In the genomic region with DNA sequence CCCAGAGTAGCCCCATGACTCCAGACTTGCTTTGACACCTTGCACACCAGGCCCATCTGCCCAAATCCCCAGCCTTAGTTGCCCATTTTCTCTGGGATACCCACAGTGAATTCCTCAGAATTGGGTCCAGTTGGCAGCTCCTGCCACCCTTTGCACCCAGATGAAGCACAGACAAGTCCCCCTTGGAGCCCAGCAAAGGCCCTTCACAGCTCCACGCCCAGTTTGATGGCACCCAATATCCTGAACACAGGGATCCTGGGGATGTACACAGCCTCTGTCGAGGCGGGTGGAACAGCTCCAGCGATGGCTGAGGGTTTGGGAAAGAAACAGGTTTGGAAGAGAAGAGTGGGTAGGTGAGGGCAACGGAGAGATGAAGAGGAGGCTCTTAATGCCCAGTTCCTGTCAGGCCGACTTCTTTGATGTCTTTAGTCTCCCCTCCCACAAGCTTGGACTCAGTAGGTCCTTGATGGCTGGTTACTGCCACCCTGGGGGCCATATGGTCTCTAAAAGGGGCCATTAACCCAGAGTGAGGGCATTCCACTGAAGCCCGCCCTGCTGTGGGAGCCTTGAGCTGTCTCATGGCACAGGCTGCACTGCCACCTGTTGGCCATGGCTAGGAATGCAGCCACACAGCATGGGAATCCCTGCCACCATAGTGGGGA, we compare ENCODE assay signal across 7 cellular contexts. TPM values are rescaled to one million over a fixed set of nuclear protein-coding genes. Genes with fewer than 3 reads are reported as not detected.
A peak's percentile ranks its signal among the peaks of the same experiment; 100 is the strongest.
DNase-seq lines count a peak whose midpoint lies in the region; ATAC-seq and TF ChIP-seq lines count a peak whose summit lies in the region.

No MANE protein-coding gene starts in this region.

- peak overlapping the region; percentile 37 for H3K4me3 Mint-ChIP-seq in endothelial cell (ENCODE audit: unreplicated experiment)

- peak; percentile 54 for ATAC-seq in HG03457 (IDR thresholded peaks at IDR 0.05; ENCODE audit: unreplicated experiment)

- H3K27me3 Mint-ChIP-seq in endothelial cell (ENCODE audit: unreplicated experiment), result peaks cover 4% of the 10 kb centered on the region

- TF ChIP-seq CTCF in GM12875 (IDR thresholded peaks at IDR 0.05; ENCODE audit: borderline replicate concordance, insufficient read depth, low read depth, low read length) (peak; percentile 99), endothelial cell (IDR thresholded peaks at IDR 0.05; ENCODE audit: unreplicated experiment) (peak; percentile 86)

- peak; percentile 26 for DNase-seq in NOMO-1 treated with DMSO at 0.1 percent for 48 hours (lab: John Stamatoyannopoulos, UW; ENCODE audit: unreplicated experiment)
- peak; percentile 49 for DNase-seq in activated CD8-positive, alpha-beta memory T cell treated with anti-CD3 and anti-CD28 coated beads, Interleukin-2, amount 50 U/mL, for 24 hours (ENCODE audit: extremely low read depth)
- DNase-seq in endothelial cell (ENCODE audit: low spot score), result peak; percentile 87
- peak; percentile 79 for DNase-seq in mucosa of gallbladder (ENCODE audit: low spot score)
- peak; percentile 45 to 52 for DNase-seq in stimulated activated CD8-positive, alpha-beta memory T cell treated with anti-CD3 and anti-CD28 coated beads, Interleukin-7, amount 100 ng/mL, for 48 hours (ENCODE audit: extremely low read depth in 1 of 2, low read depth in 1 of 2)

- peak overlapping the region; percentile 36 for H3K27ac Mint-ChIP-seq in endothelial cell (ENCODE audit: unreplicated experiment)

- H3K9me3 Mint-ChIP-seq in endothelial cell (ENCODE audit: unreplicated experiment), result no peaks in the 10 kb centered on the region

- H3K4me3 ChIP-seq in GM12875 (ENCODE audit: low read depth, low read length), result no peak overlapping the region

- H3K4me1 Mint-ChIP-seq in endothelial cell (ENCODE audit: unreplicated experiment), result peaks cover 8% of the 10 kb centered on the region

- peaks cover 34% of the 10 kb centered on the region for H3K36me3 Mint-ChIP-seq in endothelial cell (ENCODE audit: low read depth, unreplicated experiment)

RNA-seq across cellular contexts. Expression of gene TMEM53, which starts 21.7 kb away (rescaled TPM):
- total RNA-seq in endothelial cell (ENCODE audit: unreplicated experiment), result 15.6 TPM
- 21.0 TPM for total RNA-seq in mucosa of gallbladder

RNA-seq across cellular contexts. Expression of gene ARMH1, which starts 21.9 kb away (rescaled TPM):
- total RNA-seq in endothelial cell (ENCODE audit: unreplicated experiment) (4.1 TPM), mucosa of gallbladder (3.7 TPM)

Comparison
In these comparisons a context has a peak if more than half of its experiments do, and no peak if none do; other contexts are left out.
1. DNase-seq: peak in every context shown above with its lines; median percentile 87 in endothelial cell; 79 in mucosa of gallbladder; 49 in activated CD8-positive, alpha-beta memory T cell treated with anti-CD3 and anti-CD28 coated beads, Interleukin-2, amount 50 U/mL, for 24 hours; 48 in stimulated activated CD8-positive, alpha-beta memory T cell treated with anti-CD3 and anti-CD28 coated beads, Interleukin-7, amount 100 ng/mL, for 48 hours; 26 in NOMO-1 treated with DMSO at 0.1 percent for 48 hours.